ENCODE assay signal across 8 cellular contexts in the genomic region with DNA sequence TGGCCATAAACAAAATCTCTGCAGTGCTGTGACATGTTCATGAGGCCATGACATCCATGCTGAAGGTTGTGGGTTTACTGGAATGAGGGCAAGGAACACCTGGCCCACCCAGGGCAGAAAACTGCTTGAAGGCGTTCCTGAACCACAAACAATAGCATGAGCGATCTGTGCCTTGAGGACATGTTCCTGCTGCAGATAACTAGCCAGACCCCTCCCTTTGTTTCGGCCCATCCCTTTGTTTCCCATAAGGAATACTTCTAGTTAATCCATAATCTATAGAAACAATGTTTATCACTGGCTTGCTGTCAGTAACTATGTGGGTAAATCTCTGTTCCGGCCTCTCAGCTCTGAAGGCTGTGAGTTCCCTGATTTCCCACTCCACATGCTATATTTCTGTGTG.
"Had no signal": no experiment of that assay in that cellular context is flagged by ENCODE, and none has a peak within 500 bp of the region (broad histone marks: within the 10 kb centered on the region; RNA-seq: fewer than 3 reads in every experiment).

No MANE protein-coding gene starts in this region.

- DNase-seq: GDM1, GF-D8 had no signal

- FAIRE-seq: G401.6, GM12878, GM12891, GM12892, GM18507, GM19239 had no signal

- H3K4me3 ChIP-seq: GM12878 had no signal

- ATAC-seq: GM12878 had no signal
